34 cellular contexts compared by ENCODE assay signal in the genomic region with DNA sequence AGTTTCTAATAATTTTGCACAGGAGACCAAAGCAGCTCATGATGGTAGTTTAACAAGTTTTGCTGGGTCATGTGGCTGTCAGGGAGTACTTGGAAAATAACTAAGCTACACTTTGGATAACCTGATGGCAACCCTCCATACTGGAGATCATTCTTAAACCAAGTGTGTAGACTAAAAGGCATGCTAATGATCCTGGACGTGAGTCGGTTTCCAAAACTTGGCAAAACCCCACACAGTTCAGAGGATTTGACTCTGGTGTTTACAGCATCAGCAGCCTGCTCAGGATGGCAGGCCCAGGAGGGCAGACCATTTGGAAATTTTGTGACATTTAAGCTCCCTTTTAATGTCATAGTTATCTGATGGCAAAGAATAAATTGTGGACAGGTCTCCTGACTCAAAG.
"Had no signal": no experiment of that assay in that cellular context is flagged by ENCODE, and none has a peak within 500 bp of the region (broad histone marks: within the 10 kb centered on the region; RNA-seq: fewer than 3 reads in every experiment).

No MANE protein-coding gene starts in this region.

- H3K36me3 Mint-ChIP-seq: activated CD8-positive, alpha-beta memory T cell treated with anti-CD3 and anti-CD28 coated beads, Interleukin-2, amount 10 ng/mL, durations not matched to agents 7 days and 5 days had no signal

- H3K9me3 Mint-ChIP-seq: activated CD4-positive, alpha-beta memory T cell treated with anti-CD3 and anti-CD28 coated beads, Interleukin-2, amount 10 ng/mL, durations not matched to agents 7 days and 5 days; central memory CD8-positive, alpha-beta T cell; T-helper 2 cell treated with Interferon-gamma antibody and Interleukin-4, amounts not matched to agents 5 μg/mL and 100 μg/mL, for 36 hours had no signal

- H3K9ac ChIP-seq: SK-N-SH had no signal

- H3K9me2 ChIP-seq: SK-N-SH had no signal

- H3K4me3 ChIP-seq: cardiac muscle cell, Peyer's patch, SJSA1 had no signal

- H3K27me3 ChIP-seq: Peyer's patch, SJSA1 had no signal

- H3K9me3 ChIP-seq: Peyer's patch, SJSA1, SK-N-SH had no signal

- H3K4me1 Mint-ChIP-seq: activated CD4-positive, alpha-beta memory T cell treated with anti-CD3 and anti-CD28 coated beads, Interleukin-2, amount 10 ng/mL, durations not matched to agents 7 days and 5 days; activated CD4-positive, alpha-beta T cell treated with anti-CD3 and anti-CD28 coated beads for 36 hours; activated CD8-positive, alpha-beta memory T cell treated with anti-CD3 and anti-CD28 coated beads, Interleukin-2, amount 10 ng/mL, durations not matched to agents 7 days and 5 days; activated naive CD4-positive, alpha-beta T cell treated with anti-CD3 and anti-CD28 coated beads, Interleukin-2, amount 10 ng/mL, durations not matched to agents 7 days and 5 days; activated naive CD8-positive, alpha-beta T cell treated with anti-CD3 and anti-CD28 coated beads, Interleukin-2, amount 50 U/mL, for 24 hours had no signal

- H3K27ac ChIP-seq: cardiac muscle cell, Peyer's patch, SJSA1 had no signal

- H3K36me3 ChIP-seq: cardiac muscle cell, Peyer's patch, SJSA1 had no signal

- FAIRE-seq: TTC549 had no signal

- H3K27ac Mint-ChIP-seq: activated CD4-positive, alpha-beta memory T cell treated with anti-CD3 and anti-CD28 coated beads, Interleukin-2, amount 10 ng/mL, durations not matched to agents 7 days and 5 days; activated CD4-positive, alpha-beta T cell treated with anti-CD3 and anti-CD28 coated beads for 36 hours; activated CD8-positive, alpha-beta memory T cell treated with anti-CD3 and anti-CD28 coated beads, Interleukin-2, amount 10 ng/mL, durations not matched to agents 7 days and 5 days; activated naive CD4-positive, alpha-beta T cell treated with anti-CD3 and anti-CD28 coated beads, Interleukin-2, amount 10 ng/mL, durations not matched to agents 7 days and 5 days; activated naive CD8-positive, alpha-beta T cell; activated naive CD8-positive, alpha-beta T cell treated with anti-CD3 and anti-CD28 coated beads, Interleukin-2, amount 50 U/mL, for 24 hours; T-helper 1 cell treated with Interleukin-12 subunit alpha and Interleukin-12 subunit beta and Interleukin-4 antibody, amounts not matched to agents 30 μg/mL and 1 μg/mL, for 36 hours; T-helper 2 cell treated with Interferon-gamma antibody and Interleukin-4, amounts not matched to agents 5 μg/mL and 100 μg/mL, for 36 hours had no signal

- H3K27me3 Mint-ChIP-seq: activated CD4-positive, alpha-beta memory T cell treated with anti-CD3 and anti-CD28 coated beads, Interleukin-2, amount 10 ng/mL, durations not matched to agents 7 days and 5 days; activated CD4-positive, alpha-beta T cell treated with anti-CD3 and anti-CD28 coated beads for 36 hours; activated CD8-positive, alpha-beta memory T cell treated with anti-CD3 and anti-CD28 coated beads, Interleukin-2, amount 10 ng/mL, durations not matched to agents 7 days and 5 days; activated naive CD4-positive, alpha-beta T cell treated with anti-CD3 and anti-CD28 coated beads, Interleukin-2, amount 10 ng/mL, durations not matched to agents 7 days and 5 days; activated naive CD8-positive, alpha-beta T cell; activated naive CD8-positive, alpha-beta T cell treated with anti-CD3 and anti-CD28 coated beads, Interleukin-2, amount 50 U/mL, for 24 hours; central memory CD8-positive, alpha-beta T cell had no signal

- H3K4me1 ChIP-seq: Peyer's patch had no signal

- H3K4me3 Mint-ChIP-seq: activated CD4-positive, alpha-beta memory T cell treated with anti-CD3 and anti-CD28 coated beads, Interleukin-2, amount 10 ng/mL, durations not matched to agents 7 days and 5 days; activated CD4-positive, alpha-beta T cell treated with anti-CD3 and anti-CD28 coated beads for 36 hours; activated CD8-positive, alpha-beta memory T cell treated with anti-CD3 and anti-CD28 coated beads, Interleukin-2, amount 10 ng/mL, durations not matched to agents 7 days and 5 days; activated naive CD4-positive, alpha-beta T cell treated with anti-CD3 and anti-CD28 coated beads, Interleukin-2, amount 10 ng/mL, durations not matched to agents 7 days and 5 days; activated naive CD8-positive, alpha-beta T cell; activated naive CD8-positive, alpha-beta T cell treated with anti-CD3 and anti-CD28 coated beads, Interleukin-2, amount 50 U/mL, for 24 hours; central memory CD8-positive, alpha-beta T cell; T-helper 1 cell treated with Interleukin-12 subunit alpha and Interleukin-12 subunit beta and Interleukin-4 antibody, amounts not matched to agents 30 μg/mL and 1 μg/mL, for 36 hours; T-helper 2 cell treated with Interferon-gamma antibody and Interleukin-4, amounts not matched to agents 5 μg/mL and 100 μg/mL, for 36 hours had no signal

- DNase-seq: activated CD4-positive, alpha-beta memory T cell treated with anti-CD3 and anti-CD28 coated beads, Interleukin-2, amount 10 ng/mL, durations not matched to agents 7 days and 5 days; activated CD4-positive, alpha-beta T cell treated with anti-CD3 and anti-CD28 coated beads for 36 hours; activated CD8-positive, alpha-beta memory T cell treated with anti-CD3 and anti-CD28 coated beads for 24 hours; activated CD8-positive, alpha-beta memory T cell treated with anti-CD3 and anti-CD28 coated beads, Interleukin-2, amount 10 ng/mL, durations not matched to agents 7 days and 5 days; activated CD8-positive, alpha-beta memory T cell treated with anti-CD3 and anti-CD28 coated beads, Interleukin-2, amount 50 U/mL, for 48 hours; activated effector memory CD4-positive, alpha-beta T cell treated with Interleukin-2 at 50 U/mL for 16 hours; activated naive CD4-positive, alpha-beta T cell treated with anti-CD3 and anti-CD28 coated beads, Interleukin-2, amount 10 ng/mL, durations not matched to agents 7 days and 5 days; activated naive CD8-positive, alpha-beta T cell treated with anti-CD3 and anti-CD28 coated beads, Interleukin-2, amount 50 U/mL, for 24 hours; activated T-cell treated with anti-CD3 and anti-CD28 coated beads, Interleukin-2, amount 50 U/mL, for 48 hours; anterior cingulate cortex; MM.1S; MV-4-11; NCI-H1092; NCI-H1436 treated with DMSO at 0.1 percent for 48 hours; NCI-H1694 treated with DMSO at 0.1 percent for 48 hours; NCI-H2029; NCI-H2107; NCI-H2171; NCI-H510A; NCI-H526; NCI-H748 treated with DMSO at 0.1 percent for 48 hours; NK-92 treated with Interleukin-12 subunit alpha and Interleukin-12 subunit beta, amount 100 ng/mL, for 24 hours; PC-3; Peyer's patch; RPMI8226; SHP77 treated with DMSO at 0.1 percent for 48 hours; SK-N-SH had no signal

- H3K4me2 ChIP-seq: SK-N-SH had no signal
